38 cellular contexts compared by ENCODE assay signal in genomic region chr5:54668096-54668495, GRCh38.
"Had no signal": no experiment of that assay in that cellular context is flagged by ENCODE, and none has a peak within 500 bp of the region (broad histone marks: within the 10 kb centered on the region; RNA-seq: fewer than 3 reads in every experiment).

No MANE protein-coding gene starts in this region.

- H3K4me1 Mint-ChIP-seq: WTC11 had no signal

- H3K4me3 ChIP-seq: ascending aorta, cardiac muscle cell had no signal

- H3K36me3 ChIP-seq: ascending aorta, cardiac muscle cell, WERI-Rb-1 had no signal

- H3K36me3 Mint-ChIP-seq: activated naive CD4-positive, alpha-beta T cell treated with anti-CD3 and anti-CD28 coated beads, Interleukin-2, amount 50 U/mL, for 24 hours; brain had no signal

- H3K27ac ChIP-seq: cardiac muscle cell, WERI-Rb-1 had no signal

- H3K27ac Mint-ChIP-seq: activated CD4-positive, alpha-beta memory T cell treated with anti-CD3 and anti-CD28 coated beads, Interleukin-2, amount 10 ng/mL, durations not matched to agents 7 days and 5 days; activated CD4-positive, alpha-beta T cell treated with anti-CD3 and anti-CD28 coated beads for 36 hours; activated CD4-positive, alpha-beta T cell treated with anti-CD3 and anti-CD28 coated beads, Interleukin-2, amount 10 ng/mL, durations not matched to agents 7 days and 5 days; activated CD8-positive, alpha-beta memory T cell treated with anti-CD3 and anti-CD28 coated beads, Interleukin-2, amount 10 ng/mL, durations not matched to agents 7 days and 5 days; activated CD8-positive, alpha-beta T cell treated with anti-CD3 and anti-CD28 coated beads, Interleukin-2, amount 10 ng/mL, durations not matched to agents 7 days and 5 days; activated naive CD4-positive, alpha-beta T cell treated with anti-CD3 and anti-CD28 coated beads, Interleukin-2, amount 10 ng/mL, durations not matched to agents 7 days and 5 days; activated naive CD4-positive, alpha-beta T cell treated with anti-CD3 and anti-CD28 coated beads, Interleukin-2, amount 50 U/mL, for 24 hours; activated naive CD8-positive, alpha-beta T cell; activated naive CD8-positive, alpha-beta T cell treated with anti-CD3 and anti-CD28 coated beads, Interleukin-2, amount 10 ng/mL, durations not matched to agents 7 days and 5 days; activated naive CD8-positive, alpha-beta T cell treated with anti-CD3 and anti-CD28 coated beads, Interleukin-2, amount 50 U/mL, for 24 hours; activated T-cell treated with anti-CD3 and anti-CD28 coated beads, Interleukin-2, amount 50 U/mL, for 24 hours; activated T-helper 2 cell treated with anti-CD3 and anti-CD28 coated beads, Interferon-gamma antibody, Interleukin-2, Interleukin-4, amounts not matched to agents 10 μg/mL and 5 μg/mL and 100 μg/mL, durations not matched to agents 14 hours and 24 hours and 36 hours; brain; T-helper 1 cell treated with Interleukin-12 subunit alpha and Interleukin-12 subunit beta and Interleukin-4 antibody, amounts not matched to agents 30 μg/mL and 1 μg/mL, for 36 hours; T-helper 2 cell treated with Interferon-gamma antibody and Interleukin-4, amounts not matched to agents 5 μg/mL and 100 μg/mL, for 36 hours; WTC11 had no signal

- H3K9me3 ChIP-seq: ascending aorta had no signal

- H3K27me3 ChIP-seq: ascending aorta, cardiac muscle cell had no signal

- H3K27me3 Mint-ChIP-seq: activated CD4-positive, alpha-beta T cell treated with anti-CD3 and anti-CD28 coated beads for 36 hours; activated naive CD4-positive, alpha-beta T cell treated with anti-CD3 and anti-CD28 coated beads, Interleukin-2, amount 10 ng/mL, durations not matched to agents 7 days and 5 days; activated naive CD4-positive, alpha-beta T cell treated with anti-CD3 and anti-CD28 coated beads, Interleukin-2, amount 50 U/mL, for 24 hours; activated naive CD8-positive, alpha-beta T cell; activated naive CD8-positive, alpha-beta T cell treated with anti-CD3 and anti-CD28 coated beads, Interleukin-2, amount 10 ng/mL, durations not matched to agents 7 days and 5 days; activated naive CD8-positive, alpha-beta T cell treated with anti-CD3 and anti-CD28 coated beads, Interleukin-2, amount 50 U/mL, for 24 hours; activated T-cell treated with anti-CD3 and anti-CD28 coated beads, Interleukin-2, amount 50 U/mL, for 24 hours; brain; central memory CD8-positive, alpha-beta T cell had no signal

- H3K9me3 Mint-ChIP-seq: central memory CD8-positive, alpha-beta T cell had no signal

- DNase-seq: activated CD4-positive, alpha-beta memory T cell treated with anti-CD3 and anti-CD28 coated beads, Interleukin-2, amount 10 ng/mL, durations not matched to agents 7 days and 5 days; activated CD4-positive, alpha-beta T cell treated with anti-CD3 and anti-CD28 coated beads for 1 hour; activated CD4-positive, alpha-beta T cell treated with anti-CD3 and anti-CD28 coated beads for 36 hours; activated CD4-positive, alpha-beta T cell treated with anti-CD3 and anti-CD28 coated beads for 48 hours; activated CD4-positive, alpha-beta T cell treated with anti-CD3 and anti-CD28 coated beads, Interleukin-2, amount 10 ng/mL, durations not matched to agents 7 days and 5 days; activated CD4-positive, alpha-beta T cell treated with anti-CD3 and anti-CD28 coated beads, Interleukin-2, amount 50 U/mL, for 48 hours; activated CD4-positive, CD25-positive, alpha-beta regulatory T cell; activated CD8-positive, alpha-beta memory T cell treated with anti-CD3 and anti-CD28 coated beads for 24 hours; activated CD8-positive, alpha-beta memory T cell treated with anti-CD3 and anti-CD28 coated beads, Interleukin-2, amount 10 ng/mL, durations not matched to agents 7 days and 5 days; activated CD8-positive, alpha-beta memory T cell treated with anti-CD3 and anti-CD28 coated beads, Interleukin-2, amount 50 U/mL, for 48 hours; activated CD8-positive, alpha-beta T cell treated with anti-CD3 and anti-CD28 coated beads, Interleukin-2, amount 10 ng/mL, durations not matched to agents 7 days and 5 days; activated effector memory CD4-positive, alpha-beta T cell treated with Interleukin-2 at 50 U/mL for 16 hours; activated gamma-delta T cell; activated naive CD4-positive, alpha-beta T cell treated with anti-CD3 and anti-CD28 coated beads, Interleukin-2, amount 10 ng/mL, durations not matched to agents 7 days and 5 days; activated naive CD4-positive, alpha-beta T cell treated with Interleukin-2 at 50 U/mL for 16 hours; activated naive CD8-positive, alpha-beta T cell treated with anti-CD3 and anti-CD28 coated beads, Interleukin-2, amount 10 ng/mL, durations not matched to agents 7 days and 5 days; activated naive CD8-positive, alpha-beta T cell treated with anti-CD3 and anti-CD28 coated beads, Interleukin-2, amount 50 U/mL, for 24 hours; activated T-cell treated with anti-CD3 and anti-CD28 coated beads, Interleukin-2, amount 50 U/mL, for 24 hours; activated T-cell treated with anti-CD3 and anti-CD28 coated beads, Interleukin-2, amount 50 U/mL, for 48 hours; amygdala; anterior cingulate cortex; caudate nucleus; cerebellar nuclear complex; T-helper 1 cell; T-helper 2 cell; T-helper 9 cell; WERI-Rb-1 had no signal

- H3K4me3 Mint-ChIP-seq: activated CD4-positive, alpha-beta memory T cell treated with anti-CD3 and anti-CD28 coated beads, Interleukin-2, amount 10 ng/mL, durations not matched to agents 7 days and 5 days; activated CD4-positive, alpha-beta T cell treated with anti-CD3 and anti-CD28 coated beads for 36 hours; activated CD4-positive, alpha-beta T cell treated with anti-CD3 and anti-CD28 coated beads, Interleukin-2, amount 10 ng/mL, durations not matched to agents 7 days and 5 days; activated CD8-positive, alpha-beta memory T cell treated with anti-CD3 and anti-CD28 coated beads, Interleukin-2, amount 10 ng/mL, durations not matched to agents 7 days and 5 days; activated CD8-positive, alpha-beta T cell treated with anti-CD3 and anti-CD28 coated beads, Interleukin-2, amount 10 ng/mL, durations not matched to agents 7 days and 5 days; activated naive CD4-positive, alpha-beta T cell treated with anti-CD3 and anti-CD28 coated beads, Interleukin-2, amount 10 ng/mL, durations not matched to agents 7 days and 5 days; activated naive CD4-positive, alpha-beta T cell treated with anti-CD3 and anti-CD28 coated beads, Interleukin-2, amount 50 U/mL, for 24 hours; activated naive CD8-positive, alpha-beta T cell; activated naive CD8-positive, alpha-beta T cell treated with anti-CD3 and anti-CD28 coated beads, Interleukin-2, amount 10 ng/mL, durations not matched to agents 7 days and 5 days; activated naive CD8-positive, alpha-beta T cell treated with anti-CD3 and anti-CD28 coated beads, Interleukin-2, amount 50 U/mL, for 24 hours; activated T-cell treated with anti-CD3 and anti-CD28 coated beads, Interleukin-2, amount 50 U/mL, for 24 hours; brain; central memory CD8-positive, alpha-beta T cell; T-helper 1 cell treated with Interleukin-12 subunit alpha and Interleukin-12 subunit beta and Interleukin-4 antibody, amounts not matched to agents 30 μg/mL and 1 μg/mL, for 36 hours; T-helper 2 cell treated with Interferon-gamma antibody and Interleukin-4, amounts not matched to agents 5 μg/mL and 100 μg/mL, for 36 hours; WTC11 had no signal

- ATAC-seq: activated CD4-positive, alpha-beta T cell treated with anti-CD3 and anti-CD28 coated beads for 36 hours; activated CD4-positive, CD25-positive, alpha-beta regulatory T cell treated with anti-CD3 and anti-CD28 coated beads, Interleukin-2, amount 50 U/mL, for 24 hours; activated CD8-positive, alpha-beta memory T cell treated with anti-CD3 and anti-CD28 coated beads, Interleukin-2, amount 10 ng/mL, durations not matched to agents 7 days and 5 days; activated CD8-positive, alpha-beta T cell treated with anti-CD3 and anti-CD28 coated beads, Interleukin-2, amount 10 ng/mL, durations not matched to agents 7 days and 5 days; activated naive CD8-positive, alpha-beta T cell treated with anti-CD3 and anti-CD28 coated beads, Interleukin-2, amount 50 U/mL, for 24 hours; WTC11 had no signal
